In genomic region chr9:135262248-135262647, GRCh38 we compare ENCODE assay signal across 1 cellular context.
TF ChIP-seq lines count a peak whose summit lies in the region.

No MANE protein-coding gene starts in this region.

TF ChIP-seq in HepG2, 621 proteins besides CTCF, POLR2A, EP300 and RAD21 (continued from another document):
- TF ChIP-seq CENPT (CRISPR knock-in tag; IDR thresholded peaks at IDR 0.05; ENCODE audit: low read depth) (no peak), CEBPG (CRISPR knock-in tag; IDR thresholded peaks at IDR 0.05) (no peak), SRY (CRISPR knock-in tag; IDR thresholded peaks at IDR 0.05) (no peak), SALL2 (CRISPR knock-in tag; IDR thresholded peaks at IDR 0.05) (no peak), NFE2L1 (CRISPR knock-in tag; IDR thresholded peaks at IDR 0.05; ENCODE audit: borderline replicate concordance) (no peak), NR1H2 (CRISPR knock-in tag; IDR thresholded peaks at IDR 0.05; ENCODE audit: borderline replicate concordance, low read depth) (no peak)
